In the genomic region with DNA sequence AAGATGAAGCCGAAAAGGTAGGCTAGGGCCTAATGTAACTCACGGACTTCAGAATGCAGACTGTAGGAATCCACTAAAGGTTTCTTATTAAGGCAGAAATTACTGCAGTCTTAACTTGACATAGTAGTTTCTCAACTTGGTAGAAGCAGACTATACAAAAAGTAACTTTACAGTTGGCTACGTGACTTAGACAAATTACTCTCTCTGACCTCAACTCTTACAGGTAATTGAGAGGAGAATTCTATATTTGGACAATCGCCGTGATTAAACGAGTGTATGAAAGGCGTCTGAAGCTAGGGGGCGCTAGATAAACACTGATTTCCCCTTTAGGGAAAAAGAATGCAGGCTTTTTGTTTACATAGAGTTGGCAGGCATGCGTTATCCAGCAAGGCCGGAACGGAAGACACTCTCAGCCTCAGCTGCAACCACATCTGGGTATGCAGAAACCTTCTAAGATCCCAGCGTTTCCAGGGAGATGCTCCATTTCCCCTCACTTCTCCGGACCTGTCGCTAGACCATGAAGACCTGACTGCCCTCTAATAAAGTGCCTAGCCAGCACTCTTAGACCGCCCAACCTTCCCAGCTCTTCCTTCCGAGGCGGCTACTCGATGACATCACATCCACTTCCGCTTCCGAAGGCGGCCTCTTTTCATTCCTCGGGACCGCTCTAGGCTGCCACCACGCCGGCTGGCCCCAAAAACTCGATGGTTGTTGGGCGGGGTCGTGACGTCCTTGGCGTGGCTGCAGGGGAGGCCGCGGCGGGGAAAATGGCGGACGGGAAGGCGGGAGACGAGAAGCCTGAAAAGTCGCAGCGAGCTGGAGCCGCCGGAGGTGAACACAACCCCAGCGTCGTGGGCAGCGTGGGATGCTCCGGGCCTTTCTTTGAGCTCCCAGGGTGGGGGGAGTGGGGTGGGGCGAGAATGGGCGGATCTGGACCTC, we compare ENCODE assay signal across 8 cellular contexts.
DNase-seq lines count a peak whose midpoint lies in the region; ATAC-seq lines count a peak whose summit lies in the region.

A gene with protein sequence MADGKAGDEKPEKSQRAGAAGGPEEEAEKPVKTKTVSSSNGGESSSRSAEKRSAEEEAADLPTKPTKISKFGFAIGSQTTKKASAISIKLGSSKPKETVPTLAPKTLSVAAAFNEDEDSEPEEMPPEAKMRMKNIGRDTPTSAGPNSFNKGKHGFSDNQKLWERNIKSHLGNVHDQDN (plus strand): TSS at position 732 of the 939 bp plus-strand sequence. CDS start 36 bp downstream, at position 768.

- DNase-seq in AG08396 (ENCODE audit: low spot score) (peak; percentile 94), NCI-H345 (lab: John Stamatoyannopoulos, UW) (peak; percentile 97), iris pigment epithelial cell (ENCODE audit: low read depth) (peak; percentile 99)
- peak; percentile 95 to 97 (median 96) for DNase-seq in activated CD4-positive, CD25-positive, alpha-beta regulatory T cell (lab: John Stamatoyannopoulos, UW)
- peak; percentile 96 to 99 for DNase-seq in central memory CD8-positive, alpha-beta T cell (ENCODE audit: low spot score in 2 of 2)
- peak; percentile 99 for DNase-seq in stimulated activated CD4-positive, alpha-beta T cell treated with anti-CD3 and anti-CD28 coated beads, Interleukin-12 subunit alpha, Interleukin-12 subunit beta, amount 100 ng/mL, for 4 hours

- peak within 1 kb of the TSS; percentile 93 for H3K4me3 Mint-ChIP-seq in central memory CD8-positive, alpha-beta T cell

- ATAC-seq in GM18909 (IDR thresholded peaks at IDR 0.05; ENCODE audit: poor library complexity, unreplicated experiment) (peak; percentile 90), HG03196 (IDR thresholded peaks at IDR 0.05; ENCODE audit: unreplicated experiment) (peak; percentile 93)
- ATAC-seq in central memory CD8-positive, alpha-beta T cell (replicated peaks; ENCODE audit: extremely low read depth, poor library complexity, severe bottlenecking) = peak; percentile 75

- H3K9me3 Mint-ChIP-seq in central memory CD8-positive, alpha-beta T cell = no peaks in the 10 kb centered on the region

- peaks cover 27% of the 10 kb centered on the region for H3K36me3 Mint-ChIP-seq in central memory CD8-positive, alpha-beta T cell (ENCODE audit: insufficient read depth)

- H3K4me1 Mint-ChIP-seq in central memory CD8-positive, alpha-beta T cell = peaks cover 41% of the 10 kb centered on the region

- peak within 1 kb of the TSS; percentile 99 for H3K27ac Mint-ChIP-seq in central memory CD8-positive, alpha-beta T cell (ENCODE audit: low read depth)

- H3K27me3 Mint-ChIP-seq in central memory CD8-positive, alpha-beta T cell = no peaks in the 10 kb centered on the region

Comparison
In these comparisons a context has a peak if more than half of its experiments do, and no peak if none do; other contexts are left out.
1. Peak in every context shown above with its lines: DNase-seq and ATAC-seq.